ENCODE assay signal across 28 cellular contexts in the genomic region with DNA sequence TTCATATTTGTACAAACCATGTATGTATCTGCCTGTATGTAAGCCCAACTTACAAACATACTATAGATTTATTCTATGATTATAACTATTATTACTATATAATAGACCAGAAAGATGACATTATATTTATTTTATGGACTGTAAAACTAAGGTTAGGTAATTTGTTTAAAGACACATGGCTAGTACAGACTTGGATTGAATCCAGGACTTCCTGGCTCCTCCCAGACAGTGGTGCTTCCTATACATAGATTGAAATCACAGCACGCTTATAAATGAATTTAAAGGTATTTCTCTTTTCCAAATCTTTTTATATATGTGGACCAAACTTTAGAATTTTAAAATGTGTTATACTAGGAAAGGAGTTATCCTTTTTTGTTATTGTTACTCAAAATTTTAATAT.
"Had no signal": no experiment of that assay in that cellular context is flagged by ENCODE, and none has a peak within 500 bp of the region (broad histone marks: within the 10 kb centered on the region; RNA-seq: fewer than 3 reads in every experiment).

No MANE protein-coding gene starts in this region.

- FAIRE-seq: astrocyte, keratinocyte had no signal

- DNase-seq: activated CD4-positive, alpha-beta memory T cell treated with anti-CD3 and anti-CD28 coated beads, Interleukin-2, amount 10 ng/mL, durations not matched to agents 7 days and 5 days; activated CD4-positive, alpha-beta T cell treated with anti-CD3 and anti-CD28 coated beads, Interleukin-2, amount 10 ng/mL, durations not matched to agents 7 days and 5 days; activated CD4-positive, CD25-positive, alpha-beta regulatory T cell treated with anti-CD3 and anti-CD28 coated beads, Interleukin-2, amount 50 U/mL, for 72 hours; activated CD8-positive, alpha-beta memory T cell treated with anti-CD3 and anti-CD28 coated beads, Interleukin-2, amount 50 U/mL, for 48 hours; activated gamma-delta T cell treated with Interleukin-2 at 50 U/mL for 16 hours; activated naive CD4-positive, alpha-beta T cell treated with anti-CD3 and anti-CD28 coated beads, Interleukin-2, amount 50 U/mL, for 16 hours; activated T-cell treated with anti-CD3 and anti-CD28 coated beads, Interleukin-2, amount 50 U/mL, for 4 hours; amniotic stem cell; brain microvascular endothelial cell; effector memory CD8-positive, alpha-beta T cell; erythroblast; left cardiac atrium; naive B cell; nephron progenitor cell; ovary; psoas muscle; sigmoid colon; stimulated activated CD4-positive, alpha-beta T cell treated with anti-CD3 and anti-CD28 coated beads, Interleukin-1b, Interleukin-23, amount 100 ng/mL, for 48 hours; stimulated activated CD4-positive, alpha-beta T cell treated with anti-CD3 and anti-CD28 coated beads, Interleukin-4, amount 100 ng/mL, for 4 hours; stimulated activated CD8-positive, alpha-beta memory T cell treated with anti-CD3 and anti-CD28 coated beads, Interleukin-4, amount 100 ng/mL, for 48 hours; stimulated activated naive CD8-positive, alpha-beta T cell treated with anti-CD3 and anti-CD28 coated beads, Interleukin-15, amount 100 ng/mL, for 72 hours; substantia nigra; uterus had no signal

- ATAC-seq: activated T-cell treated with anti-CD3 and anti-CD28 coated beads, Interleukin-2, amount 50 U/mL, for 4 hours; activated T-helper 17 cell treated with anti-CD3 and anti-CD28 coated beads, Interleukin-2, amount 50 U/mL, for 72 hours; effector memory CD8-positive, alpha-beta T cell; gastroesophageal sphincter; left cardiac atrium; psoas muscle; stimulated activated memory B cell treated with anti-CD40 and anti-IgM and Interleukin-4, amounts not matched to agents 10 μg/mL and 1 μg/mL and 100 μg/mL, for 72 hours; stimulated activated naive CD8-positive, alpha-beta T cell treated with anti-CD3 and anti-CD28 coated beads, Interleukin-15, amount 100 ng/mL, for 72 hours had no signal
